ENCODE assay signal across 9 cellular contexts in the genomic region with DNA sequence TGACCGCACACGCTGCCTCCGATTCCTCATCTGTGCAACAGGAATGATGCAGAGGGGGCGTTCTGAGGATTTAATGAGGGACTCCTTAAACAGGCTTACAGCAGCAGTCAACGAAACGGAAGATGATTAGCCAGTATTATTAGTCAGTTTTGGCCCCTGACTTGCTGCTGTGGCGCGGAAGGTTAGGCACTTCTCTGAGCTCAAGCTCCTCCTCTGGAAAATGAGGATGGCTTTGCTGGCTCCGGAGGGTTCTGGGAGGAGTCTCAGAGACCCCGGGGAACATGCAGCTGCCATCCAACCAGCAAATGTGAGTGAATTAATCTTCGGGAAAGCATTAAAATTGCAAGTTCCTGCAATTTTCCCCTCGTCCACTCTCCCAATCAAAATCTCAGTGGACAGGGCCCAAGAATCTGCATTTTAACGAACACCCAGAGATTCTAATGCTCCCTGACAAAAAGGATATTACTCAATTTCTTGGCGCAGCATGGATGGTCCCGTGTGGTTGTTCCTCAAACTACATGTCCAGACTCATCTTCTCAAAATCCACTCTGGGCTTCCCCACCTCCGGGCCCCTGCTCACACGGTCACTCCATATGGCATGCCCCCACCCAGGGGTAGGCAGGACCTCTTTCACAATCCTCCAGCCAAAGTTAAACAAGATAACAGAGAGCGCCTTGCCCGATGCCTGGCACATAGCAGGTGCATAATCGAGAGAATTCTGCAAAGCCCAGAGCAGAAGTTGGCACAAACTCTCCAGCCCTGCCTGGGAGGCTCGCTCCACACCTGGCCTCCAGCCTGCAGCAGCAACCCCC. TPM values are rescaled to one million over a fixed set of nuclear protein-coding genes. Genes with fewer than 3 reads are reported as not detected.
DNase-seq lines count a peak whose midpoint lies in the region; ATAC-seq and TF ChIP-seq lines count a peak whose summit lies in the region.
"Had no signal": no experiment of that assay in that cellular context is flagged by ENCODE, and none has a peak within 500 bp of the region (broad histone marks: within the 10 kb centered on the region; RNA-seq: fewer than 3 reads in every experiment).

No MANE protein-coding gene starts in this region.

- no peaks in the 10 kb centered on the region for H3K9me3 ChIP-seq in BLaER1 treated with 17β-estradiol and CSF1 and Interleukin-3, amounts not matched to agents 10 nM and 100 nM (replicated peaks in 1 of 11)
- H3K9me3 ChIP-seq in uterus = no peaks in the 10 kb centered on the region

- H3K4me1 ChIP-seq in BLaER1 treated with 17β-estradiol and CSF1 and Interleukin-3, amounts not matched to agents 10 nM and 100 nM = peaks cover 27 to 62% (median 53%) of the 10 kb centered on the region in 10 experiments
- H3K4me1 ChIP-seq in uterus = peaks cover 0 to 5% of the 10 kb centered on the region in 2 donors

- H3K9ac ChIP-seq in BLaER1 treated with 17β-estradiol and CSF1 and Interleukin-3, amounts not matched to agents 10 nM and 100 nM = no peak overlapping the region

- H3K4me3 Mint-ChIP-seq in central memory CD8-positive, alpha-beta T cell = peak overlapping the region; percentile 81
- peak overlapping the region; percentile 78 for H3K4me3 Mint-ChIP-seq in mesothelial cell of epicardium

- no peak for ATAC-seq in central memory CD8-positive, alpha-beta T cell (replicated peaks; ENCODE audit: extremely low read depth, poor library complexity, severe bottlenecking)
- ATAC-seq in HG03039 (IDR thresholded peaks at IDR 0.05; ENCODE audit: unreplicated experiment) = no peak
- no peak for ATAC-seq in HG03354 (IDR thresholded peaks at IDR 0.05; ENCODE audit: poor library complexity, severe bottlenecking, unreplicated experiment)

- peaks cover 39% of the 10 kb centered on the region for H3K4me1 Mint-ChIP-seq in central memory CD8-positive, alpha-beta T cell
- H3K4me1 Mint-ChIP-seq in mesothelial cell of epicardium = peaks cover 17% of the 10 kb centered on the region

- peaks cover 88 to 100% (median 96%) of the 10 kb centered on the region in 11 experiments for H3K27me3 ChIP-seq in BLaER1 treated with 17β-estradiol and CSF1 and Interleukin-3, amounts not matched to agents 10 nM and 100 nM
- peaks cover 0 to 2% of the 10 kb centered on the region in 2 donors for H3K27me3 ChIP-seq in uterus

- intact Hi-C loops in uterus (cut with DNase I; ENCODE audit: low total_unique reads) = no loop called here

- H3K27me3 Mint-ChIP-seq in central memory CD8-positive, alpha-beta T cell = peaks cover 71% of the 10 kb centered on the region
- peaks cover 87% of the 10 kb centered on the region for H3K27me3 Mint-ChIP-seq in mesothelial cell of epicardium (ENCODE audit: low read depth)

- peak overlapping the region in 8 of 10 experiments; percentile 39 to 63 (median 51); a peak in 13 of 20 replicates for H3K4me3 ChIP-seq in BLaER1 treated with 17β-estradiol and CSF1 and Interleukin-3, amounts not matched to agents 10 nM and 100 nM
- H3K4me3 ChIP-seq in uterus = no peak overlapping the region

- H3K9me3 Mint-ChIP-seq in central memory CD8-positive, alpha-beta T cell = no peaks in the 10 kb centered on the region
- H3K9me3 Mint-ChIP-seq in mesothelial cell of epicardium = no peaks in the 10 kb centered on the region

- no peak overlapping the region for H3K27ac ChIP-seq in BLaER1 treated with 17β-estradiol and CSF1 and Interleukin-3, amounts not matched to agents 10 nM and 100 nM
- no peak overlapping the region for H3K27ac ChIP-seq in uterus

- no peak for TF ChIP-seq POLR2A in uterus (IDR thresholded peaks at IDR 0.05)

- no peak overlapping the region for H3K27ac Mint-ChIP-seq in central memory CD8-positive, alpha-beta T cell (ENCODE audit: low read depth)
- no peak overlapping the region for H3K27ac Mint-ChIP-seq in mesothelial cell of epicardium

- TF ChIP-seq CTCF in mesothelial cell of epicardium (IDR thresholded peaks at IDR 0.05; ENCODE audit: unreplicated experiment) (peak; percentile 12), uterus (IDR thresholded peaks at IDR 0.05) (no peak)

- DNase-seq in LHCN-M2 (ENCODE audit: low read depth) (peak; percentile 11), mesothelial cell of epicardium (ENCODE audit: low spot score in 2 of 2, unreplicated experiment in 2 of 2) (no peak), uterus (no peak), cortex of kidney (lab: John Stamatoyannopoulos, UW) (no peak)
- DNase-seq in central memory CD8-positive, alpha-beta T cell (ENCODE audit: low spot score in 2 of 2) = no peak
- DNase-seq: hypothalamus had no signal

- H3K36me3 Mint-ChIP-seq in central memory CD8-positive, alpha-beta T cell (ENCODE audit: insufficient read depth) = peaks cover 5% of the 10 kb centered on the region
- no peaks in the 10 kb centered on the region for H3K36me3 Mint-ChIP-seq in mesothelial cell of epicardium

- peak overlapping the region; percentile 61 to 94 (median 81) for H3K4me2 ChIP-seq in BLaER1 treated with 17β-estradiol and CSF1 and Interleukin-3, amounts not matched to agents 10 nM and 100 nM

- no peaks in the 10 kb centered on the region for H3K36me3 ChIP-seq in BLaER1 treated with 17β-estradiol and CSF1 and Interleukin-3, amounts not matched to agents 10 nM and 100 nM
- no peaks in the 10 kb centered on the region for H3K36me3 ChIP-seq in uterus

- peaks cover 0 to 93% (median 46%) of the 10 kb centered on the region in 11 experiments; a peak in 16 of 22 replicates for H4K20me1 ChIP-seq in BLaER1 treated with 17β-estradiol and CSF1 and Interleukin-3, amounts not matched to agents 10 nM and 100 nM

RNA-seq across cellular contexts. Expression of a gene that starts 6.4 kb away (rescaled TPM):
- total RNA-seq in LHCN-M2 (2014; rRNA removed) = 0.17 and 0.32 TPM in 2 replicates
- 0.53 TPM for polyA plus RNA-seq in LHCN-M2 (2012)
- 4.1 to 4.2 TPM (median 4.1 TPM) in 3 replicates for total RNA-seq in mesothelial cell of epicardium
- total RNA-seq in uterus = under 1 TPM in 2 of 4 donors, not detected in 2; 0.30 to 0.76 TPM

Comparison
In these comparisons a context has a peak if more than half of its experiments do, and no peak if none do; other contexts are left out.
1. H3K4me3 ChIP-seq: peak in BLaER1 treated with 17β-estradiol and CSF1 and Interleukin-3, amounts not matched to agents 10 nM and 100 nM (8 of 10); none in uterus (0 of 2).